28 cellular contexts compared by ENCODE assay signal in the genomic region with DNA sequence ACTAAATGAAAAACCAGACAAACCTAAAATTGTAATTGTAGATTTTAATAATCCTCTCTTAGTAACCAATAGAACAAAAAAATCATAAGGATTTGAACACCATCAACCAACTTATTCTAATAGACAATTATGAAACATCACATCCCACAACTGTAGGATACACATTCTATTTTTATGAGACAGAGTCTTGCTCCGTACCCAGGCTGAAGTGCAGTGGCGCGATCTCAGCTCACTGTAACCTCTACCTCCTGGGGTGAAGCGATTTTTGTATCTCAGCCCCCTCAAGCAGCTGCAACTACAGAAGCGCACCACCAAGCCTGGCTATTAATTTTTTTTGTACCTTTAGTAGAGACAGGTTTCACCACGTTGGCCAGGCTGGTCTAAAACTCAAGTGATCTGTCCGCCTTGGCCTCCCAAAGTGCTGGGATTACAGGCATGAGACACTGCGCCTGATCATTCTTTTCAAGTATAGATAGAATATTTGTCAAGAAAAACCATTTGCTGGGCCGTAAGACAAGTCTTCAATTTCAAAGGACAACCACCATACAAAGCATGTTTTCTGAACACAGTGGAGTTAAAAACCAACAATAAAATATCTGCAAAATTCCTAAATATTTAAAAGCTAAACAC.
"Had no signal": no experiment of that assay in that cellular context is flagged by ENCODE, and none has a peak within 500 bp of the region (broad histone marks: within the 10 kb centered on the region; RNA-seq: fewer than 3 reads in every experiment).

No MANE protein-coding gene starts in this region.

- H3K27ac ChIP-seq: adrenal gland, left lung, skin epidermis, stomach, thyroid gland, upper lobe of right lung had no signal

- H3K36me3 ChIP-seq: adrenal gland, thyroid gland, upper lobe of right lung had no signal

- H3K27me3 ChIP-seq: adrenal gland, left lung, stomach, thyroid gland, upper lobe of right lung had no signal

- H3K4me3 ChIP-seq: adrenal gland, left lung, lung, mucosa of descending colon, skin epidermis, stomach, thyroid gland, upper lobe of right lung had no signal

- H3K9me3 ChIP-seq: thyroid gland had no signal

- H3K4me3 Mint-ChIP-seq: activated naive CD4-positive, alpha-beta T cell treated with anti-CD3 and anti-CD28 coated beads for 36 hours; activated naive CD8-positive, alpha-beta T cell treated with anti-CD3 and anti-CD28 coated beads for 36 hours; brain; dendritic cell treated with granulocyte-macrophage colony-stimulating factor and Interleukin-4, amounts not matched to agents 40 ng/mL and 50 ng/mL, for 4 days; natural killer cell treated with Interleukin-12 subunit alpha and Interleukin-12 subunit beta and Interleukin-15 and Interleukin-18, amount 100 ng/mL, for 72 hours; stimulated activated naive B cell treated with anti-CD40 and anti-IgM and Interleukin-4, amounts not matched to agents 10 μg/mL and 1 μg/mL and 100 μg/mL, for 72 hours; T-helper 1 cell treated with Interleukin-12 subunit alpha and Interleukin-12 subunit beta and Interleukin-4 antibody, amounts not matched to agents 30 μg/mL and 1 μg/mL, for 36 hours had no signal

- H3K9me3 Mint-ChIP-seq: natural killer cell treated with Interleukin-12 subunit alpha and Interleukin-12 subunit beta and Interleukin-15 and Interleukin-18, amount 100 ng/mL, for 72 hours had no signal

- FAIRE-seq: frontal cortex, TTC549 had no signal

- ATAC-seq: left lung; mucosa of descending colon; natural killer cell treated with Interleukin-12 subunit alpha and Interleukin-12 subunit beta and Interleukin-15 and Interleukin-18, amount 100 ng/mL, for 72 hours; sciatic nerve; stimulated activated naive B cell treated with anti-CD40 and anti-IgM and Interleukin-4, amounts not matched to agents 10 μg/mL and 1 μg/mL and 100 μg/mL, for 72 hours; upper lobe of right lung had no signal

- DNase-seq: activated CD4-positive, alpha-beta T cell treated with anti-CD3 and anti-CD28 coated beads for 4 hours; activated CD4-positive, alpha-beta T cell treated with anti-CD3 and anti-CD28 coated beads, Interleukin-2, amount 50 U/mL, for 4 hours; activated effector memory CD4-positive, alpha-beta T cell treated with Interleukin-2 at 50 U/mL for 16 hours; activated naive CD4-positive, alpha-beta T cell treated with anti-CD3 and anti-CD28 coated beads for 36 hours; activated naive CD8-positive, alpha-beta T cell treated with anti-CD3 and anti-CD28 coated beads for 36 hours; activated T-cell treated with anti-CD3 and anti-CD28 coated beads for 4 hours; adrenal gland; aorta; central memory CD4-positive, alpha-beta T cell; kidney glomerular epithelial cell; left lung; mesendoderm; mucosa of descending colon; stimulated activated CD4-positive, alpha-beta T cell treated with anti-CD3 and anti-CD28 coated beads, Interleukin-4, amount 100 ng/mL, for 24 hours; stimulated activated naive B cell treated with anti-CD40 and anti-IgM and Interleukin-4, amounts not matched to agents 10 μg/mL and 1 μg/mL and 100 μg/mL, for 72 hours; stomach; T-helper 9 cell; thyroid gland; upper lobe of right lung had no signal

- H3K27ac Mint-ChIP-seq: activated naive CD4-positive, alpha-beta T cell treated with anti-CD3 and anti-CD28 coated beads for 36 hours; activated naive CD8-positive, alpha-beta T cell treated with anti-CD3 and anti-CD28 coated beads for 36 hours; brain; dendritic cell treated with granulocyte-macrophage colony-stimulating factor and Interleukin-4, amounts not matched to agents 40 ng/mL and 50 ng/mL, for 4 days; natural killer cell treated with Interleukin-12 subunit alpha and Interleukin-12 subunit beta and Interleukin-15 and Interleukin-18, amount 100 ng/mL, for 72 hours; T-helper 1 cell treated with Interleukin-12 subunit alpha and Interleukin-12 subunit beta and Interleukin-4 antibody, amounts not matched to agents 30 μg/mL and 1 μg/mL, for 36 hours had no signal

- H3K27me3 Mint-ChIP-seq: activated naive CD8-positive, alpha-beta T cell treated with anti-CD3 and anti-CD28 coated beads for 36 hours; brain; dendritic cell treated with granulocyte-macrophage colony-stimulating factor and Interleukin-4, amounts not matched to agents 40 ng/mL and 50 ng/mL, for 4 days; natural killer cell treated with Interleukin-12 subunit alpha and Interleukin-12 subunit beta and Interleukin-15 and Interleukin-18, amount 100 ng/mL, for 72 hours; stimulated activated naive B cell treated with anti-CD40 and anti-IgM and Interleukin-4, amounts not matched to agents 10 μg/mL and 1 μg/mL and 100 μg/mL, for 72 hours had no signal
